8 cellular contexts compared by ENCODE assay signal in the genomic region with DNA sequence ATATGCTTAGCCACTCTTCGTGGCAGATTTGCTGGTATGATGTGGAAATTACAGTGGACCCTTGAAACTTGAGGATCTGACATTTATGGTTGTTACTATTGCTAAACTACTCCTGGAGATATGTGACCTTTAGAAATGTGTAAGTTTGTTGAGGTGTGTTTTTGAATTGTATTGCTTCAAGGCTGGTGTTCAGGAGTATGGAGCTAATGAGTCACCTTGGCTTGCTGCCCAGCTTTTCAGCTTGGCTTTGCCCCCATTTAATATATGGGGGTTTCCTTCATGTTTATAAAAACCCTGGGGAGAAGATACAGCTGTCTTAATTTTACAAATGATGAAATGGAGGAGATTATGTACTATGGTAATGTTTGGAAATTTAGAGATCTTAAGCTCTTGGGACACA. TPM values are rescaled to one million over a fixed set of nuclear protein-coding genes. Genes with fewer than 3 reads are reported as not detected.
DNase-seq lines count a peak whose midpoint lies in the region; ATAC-seq and TF ChIP-seq lines count a peak whose summit lies in the region.

No MANE protein-coding gene starts in this region.

- H3K79me2 ChIP-seq in neural progenitor cell (ENCODE audit: low read depth) = peaks cover 51% of the 10 kb centered on the region

- no peak overlapping the region for H3K4me3 Mint-ChIP-seq in activated T-helper 1 cell treated with anti-CD3 and anti-CD28 coated beads, Interleukin-12 subunit alpha, Interleukin-12 subunit beta, Interleukin-2, Interleukin-4 antibody, amounts not matched to agents 30 ng/mL and 10 ng/mL and 1 ng/mL, durations not matched to agents 14 hours and 24 hours and 36 hours
- H3K4me3 Mint-ChIP-seq in neural progenitor cell = no peak overlapping the region

- H4K20me1 ChIP-seq in neural progenitor cell (ENCODE audit: low read depth) = peaks cover 28% of the 10 kb centered on the region

- no peaks in the 10 kb centered on the region for H3K9me3 Mint-ChIP-seq in activated T-helper 1 cell treated with anti-CD3 and anti-CD28 coated beads, Interleukin-12 subunit alpha, Interleukin-12 subunit beta, Interleukin-2, Interleukin-4 antibody, amounts not matched to agents 30 ng/mL and 10 ng/mL and 1 ng/mL, durations not matched to agents 14 hours and 24 hours and 36 hours
- no peaks in the 10 kb centered on the region for H3K9me3 Mint-ChIP-seq in neural progenitor cell

- peaks cover 25% of the 10 kb centered on the region for H3K36me3 Mint-ChIP-seq in activated T-helper 1 cell treated with anti-CD3 and anti-CD28 coated beads, Interleukin-12 subunit alpha, Interleukin-12 subunit beta, Interleukin-2, Interleukin-4 antibody, amounts not matched to agents 30 ng/mL and 10 ng/mL and 1 ng/mL, durations not matched to agents 14 hours and 24 hours and 36 hours (ENCODE audit: low read depth)
- H3K36me3 Mint-ChIP-seq in neural progenitor cell = peaks cover 24% of the 10 kb centered on the region

- H3K4me3 ChIP-seq in AG04449 (ENCODE audit: low read depth, low read length) (no peak overlapping the region), MG63 (no peak overlapping the region), neural progenitor cell (no peak overlapping the region)

- no peak overlapping the region for H3K4me2 ChIP-seq in neural progenitor cell

- no peaks in the 10 kb centered on the region for H3F3A ChIP-seq in neural progenitor cell (ENCODE audit: low read depth)

- peaks cover 19% of the 10 kb centered on the region for H3K4me1 Mint-ChIP-seq in activated T-helper 1 cell treated with anti-CD3 and anti-CD28 coated beads, Interleukin-12 subunit alpha, Interleukin-12 subunit beta, Interleukin-2, Interleukin-4 antibody, amounts not matched to agents 30 ng/mL and 10 ng/mL and 1 ng/mL, durations not matched to agents 14 hours and 24 hours and 36 hours (ENCODE audit: low read depth)
- no peaks in the 10 kb centered on the region for H3K4me1 Mint-ChIP-seq in neural progenitor cell

- peak overlapping the region; percentile 59 for H3K27ac Mint-ChIP-seq in activated T-helper 1 cell treated with anti-CD3 and anti-CD28 coated beads, Interleukin-12 subunit alpha, Interleukin-12 subunit beta, Interleukin-2, Interleukin-4 antibody, amounts not matched to agents 30 ng/mL and 10 ng/mL and 1 ng/mL, durations not matched to agents 14 hours and 24 hours and 36 hours
- no peak overlapping the region for H3K27ac Mint-ChIP-seq in neural progenitor cell

- H3K27me3 ChIP-seq in MG63 = no peaks in the 10 kb centered on the region
- no peaks in the 10 kb centered on the region for H3K27me3 ChIP-seq in neural progenitor cell

- H3K27me3 Mint-ChIP-seq in activated T-helper 1 cell treated with anti-CD3 and anti-CD28 coated beads, Interleukin-12 subunit alpha, Interleukin-12 subunit beta, Interleukin-2, Interleukin-4 antibody, amounts not matched to agents 30 ng/mL and 10 ng/mL and 1 ng/mL, durations not matched to agents 14 hours and 24 hours and 36 hours (ENCODE audit: insufficient read depth) = no peaks in the 10 kb centered on the region
- peaks cover 2% of the 10 kb centered on the region for H3K27me3 Mint-ChIP-seq in neural progenitor cell (ENCODE audit: insufficient read depth, low read depth)

- TF ChIP-seq CTCF in AG04449 (IDR thresholded peaks at IDR 0.05; ENCODE audit: insufficient read depth, low read length, missing control alignments) (no peak), neural progenitor cell (IDR thresholded peaks at IDR 0.05) (no peak)

- peak; percentile 29 for DNase-seq in AG04449 (ENCODE audit: low read depth, low spot score)
- peak; percentile 54 for DNase-seq in MG63
- DNase-seq in activated T-helper 1 cell treated with anti-CD3 and anti-CD28 coated beads, Interleukin-12 subunit alpha, Interleukin-12 subunit beta, Interleukin-2, Interleukin-4 antibody, amounts not matched to agents 30 ng/mL and 10 ng/mL and 1 ng/mL, durations not matched to agents 14 hours and 24 hours and 36 hours (ENCODE audit: low spot score) = no peak
- peak; percentile 95 for DNase-seq in iris pigment epithelial cell (ENCODE audit: low read depth)
- DNase-seq in stimulated activated CD8-positive, alpha-beta memory T cell treated with anti-CD3 and anti-CD28 coated beads, Interleukin-4, amount 100 ng/mL, for 1 hour (ENCODE audit: low read depth in 2 of 2, low spot score in 1 of 2) = peak; percentile 37 to 45
- no peak for DNase-seq in Kasumi-1 (lab: John Stamatoyannopoulos, UW)
- no peak for DNase-seq in neural progenitor cell (ENCODE audit: low spot score)

- no peaks in the 10 kb centered on the region for H3K4me1 ChIP-seq in neural progenitor cell

- no peak overlapping the region for H3K9ac ChIP-seq in neural progenitor cell

- POLR2A ChIA-PET in AG04449 (lab: Yijun Ruan, JAX) = interaction anchor here (0.5 to 1.6 kb wide), 2 partner anchors 11 to 12 kb away, joined by 4 to 5 read pairs; no protein-coding TSS in a partner anchor

- ATAC-seq in HG02973 (IDR thresholded peaks at IDR 0.05; ENCODE audit: unreplicated experiment) = no peak

- H2AFZ ChIP-seq in neural progenitor cell (replicated peaks) = no peak overlapping the region

- H3K36me3 ChIP-seq in MG63 = no peaks in the 10 kb centered on the region
- H3K36me3 ChIP-seq in neural progenitor cell = peaks cover 16% of the 10 kb centered on the region

- intact Hi-C loops in activated T-helper 1 cell treated with anti-CD3 and anti-CD28 coated beads, Interleukin-12 subunit alpha, Interleukin-12 subunit beta, Interleukin-2, Interleukin-4 antibody, amounts not matched to agents 30 ng/mL and 10 ng/mL and 1 ng/mL, durations not matched to agents 14 hours and 24 hours and 36 hours (cut with micrococcal nuclease) = loop anchor here (1.0 kb wide), 1 partner anchor 12 kb away; no protein-coding TSS in a partner anchor

- H3K27ac ChIP-seq in neural progenitor cell = no peak overlapping the region

- H3K9me3 ChIP-seq in MG63 = no peaks in the 10 kb centered on the region
- H3K9me3 ChIP-seq in neural progenitor cell (ENCODE audit: low read depth) = no peaks in the 10 kb centered on the region

- CTCF ChIA-PET in AG04449 (lab: Yijun Ruan, JAX) = interaction anchor here (0.8 to 1.6 kb wide), 7 partner anchors 9 to 388 kb away, joined by 3 to 7 read pairs (median 3); no protein-coding TSS in a partner anchor

RNA-seq across cellular contexts. Expression of gene HBP1, which starts 11.6 kb away (rescaled TPM):
- 24.0 and 26.8 TPM in 2 replicates for total RNA-seq in MG63 (2014; rRNA removed; shearing (Covaris generic); ENCODE audit: low replicate concordance)
- total RNA-seq in activated T-helper 1 cell treated with anti-CD3 and anti-CD28 coated beads, Interleukin-12 subunit alpha, Interleukin-12 subunit beta, Interleukin-2, Interleukin-4 antibody, amounts not matched to agents 30 ng/mL and 10 ng/mL and 1 ng/mL, durations not matched to agents 14 hours and 24 hours and 36 hours = 15.2 and 16.6 TPM in 2 replicates
- total RNA-seq in neural progenitor cell (ENCODE audit: low replicate concordance) = 71.7 and 121 TPM in 2 replicates

Comparison
In these comparisons a context has a peak if more than half of its experiments do, and no peak if none do; other contexts are left out.
1. DNase-seq: peak in AG04449 (single experiment), MG63 (single experiment), iris pigment epithelial cell (single experiment) and stimulated activated CD8-positive, alpha-beta memory T cell treated with anti-CD3 and anti-CD28 coated beads, Interleukin-4, amount 100 ng/mL, for 1 hour (2 of 2); none in activated T-helper 1 cell treated with anti-CD3 and anti-CD28 coated beads, Interleukin-12 subunit alpha, Interleukin-12 subunit beta, Interleukin-2, Interleukin-4 antibody, amounts not matched to agents 30 ng/mL and 10 ng/mL and 1 ng/mL, durations not matched to agents 14 hours and 24 hours and 36 hours (single experiment), Kasumi-1 (0 of 2) and neural progenitor cell (single experiment).